15 cellular contexts compared by ENCODE assay signal in genomic region chr20:53003420-53003819, GRCh38. TPM values are rescaled to one million over a fixed set of nuclear protein-coding genes. Genes with fewer than 3 reads are reported as not detected.
DNase-seq lines count a peak whose midpoint lies in the region; ATAC-seq and TF ChIP-seq lines count a peak whose summit lies in the region.
"Had no signal": no experiment of that assay in that cellular context is flagged by ENCODE, and none has a peak within 500 bp of the region (broad histone marks: within the 10 kb centered on the region; RNA-seq: fewer than 3 reads in every experiment).

No MANE protein-coding gene starts in this region.

- peaks cover 51% of the 10 kb centered on the region for H3K4me1 Mint-ChIP-seq in brain

- TF ChIP-seq CTCF in brain (conservative IDR thresholded peaks at IDR 0.05): no peak

- no peaks in the 10 kb centered on the region for H3K36me3 Mint-ChIP-seq in brain
- H3K36me3 Mint-ChIP-seq: stimulated activated naive B cell treated with anti-CD40 and anti-IgM and Interleukin-4, amounts not matched to agents 10 μg/mL and 1 μg/mL and 100 μg/mL, for 72 hours had no signal

- H3K9me3 Mint-ChIP-seq in brain: no peaks in the 10 kb centered on the region

- DNase-seq in NCI-H345 (lab: John Stamatoyannopoulos, UW) (peak; percentile 6), NCI-H345 treated with DMSO at 0.1 percent for 48 hours (lab: John Stamatoyannopoulos, UW; ENCODE audit: unreplicated experiment) (no peak), NCI-H2227 (lab: John Stamatoyannopoulos, UW; ENCODE audit: unreplicated experiment) (peak; percentile 6), renal cortical epithelial cell (ENCODE audit: low read depth) (peak; percentile 84), DMS53 treated with DMSO at 0.1 percent for 48 hours (lab: John Stamatoyannopoulos, UW; ENCODE audit: unreplicated experiment) (no peak)
- DNase-seq: 8988T; DMS 273 treated with DMSO at 0.1 percent for 48 hours; foreskin melanocyte; left colon; MM.1S; Peyer's patch; stimulated activated naive B cell treated with anti-CD40 and anti-IgM and Interleukin-4, amounts not matched to agents 10 μg/mL and 1 μg/mL and 100 μg/mL, for 72 hours had no signal

- peak overlapping the region in 3 of 5 experiments; percentile 65 to 72 (median 66) for H3K27ac Mint-ChIP-seq in brain
- H3K27ac Mint-ChIP-seq: stimulated activated naive B cell treated with anti-CD40 and anti-IgM and Interleukin-4, amounts not matched to agents 10 μg/mL and 1 μg/mL and 100 μg/mL, for 72 hours had no signal

- ATAC-seq in HG03571 (IDR thresholded peaks at IDR 0.05; ENCODE audit: unreplicated experiment) (no peak), GM19023 (IDR thresholded peaks at IDR 0.05; ENCODE audit: unreplicated experiment) (no peak)
- ATAC-seq: left colon; stimulated activated naive B cell treated with anti-CD40 and anti-IgM and Interleukin-4, amounts not matched to agents 10 μg/mL and 1 μg/mL and 100 μg/mL, for 72 hours had no signal

- H3K27me3 Mint-ChIP-seq in brain: peaks cover 6% of the 10 kb centered on the region

- peak overlapping the region in 3 of 5 experiments; percentile 14 to 39 (median 24) for H3K4me3 Mint-ChIP-seq in brain
- H3K4me3 Mint-ChIP-seq: stimulated activated naive B cell treated with anti-CD40 and anti-IgM and Interleukin-4, amounts not matched to agents 10 μg/mL and 1 μg/mL and 100 μg/mL, for 72 hours had no signal

RNA-seq across cellular contexts. Expression of gene TSHZ2, which starts 31.3 kb away (rescaled TPM):
- polyA plus RNA-seq in brain (ENCODE audit: insufficient read depth, low read depth, low replicate concordance): 18.6 TPM
- total RNA-seq in renal cortical epithelial cell: 0.17 and 0.30 TPM in 2 replicates

Comparison
In these comparisons a context has a peak if more than half of its experiments do, and no peak if none do; other contexts are left out.
1. DNase-seq: peak in NCI-H345 (single experiment), NCI-H2227 (single experiment) and renal cortical epithelial cell (single experiment); none in NCI-H345 treated with DMSO at 0.1 percent for 48 hours (single experiment) and DMS53 treated with DMSO at 0.1 percent for 48 hours (single experiment).